In genomic region chr3:72265250-72265649, GRCh38 we compare ENCODE assay signal across 10 cellular contexts.
A peak's percentile ranks its signal among the peaks of the same experiment; 100 is the strongest.
DNase-seq lines count a peak whose midpoint lies in the region; TF ChIP-seq lines count a peak whose summit lies in the region.
"Had no signal": no experiment of that assay in that cellular context is flagged by ENCODE, and none has a peak within 500 bp of the region (broad histone marks: within the 10 kb centered on the region; RNA-seq: fewer than 3 reads in every experiment).

No MANE protein-coding gene starts in this region.

- no peaks in the 10 kb centered on the region for H3K36me3 Mint-ChIP-seq in osteocyte (ENCODE audit: unreplicated experiment)

- H3K9me3 Mint-ChIP-seq in osteocyte (ENCODE audit: unreplicated experiment), result no peaks in the 10 kb centered on the region

- H3K4me1 Mint-ChIP-seq in osteocyte (ENCODE audit: unreplicated experiment), result peaks cover 44% of the 10 kb centered on the region

- DNase-seq in DMS53 (lab: John Stamatoyannopoulos, UW), result peak; percentile 3
- no peak for DNase-seq in DMS53 treated with DMSO at 0.1 percent for 48 hours (lab: John Stamatoyannopoulos, UW; ENCODE audit: unreplicated experiment)
- no peak for DNase-seq in LNCaP clone FGC (ENCODE audit: low read depth)
- peak; percentile 58 for DNase-seq in choroid plexus epithelial cell (ENCODE audit: low read depth)
- no peak for DNase-seq in osteocyte (ENCODE audit: extremely low spot score, unreplicated experiment)
- no peak for DNase-seq in NCI-H2171 (lab: John Stamatoyannopoulos, UW)
- DNase-seq in NCI-H2029 (lab: John Stamatoyannopoulos, UW), result no peak
- no peak for DNase-seq in NCI-H446 (lab: John Stamatoyannopoulos, UW)
- DNase-seq: ovary; stimulated activated naive CD8-positive, alpha-beta T cell treated with anti-CD3 and anti-CD28 coated beads, Interleukin-15, Interleukin-2, amounts not matched to agents 100 U/mL and 50 U/mL, for 24 hours had no signal

- H3K27me3 Mint-ChIP-seq in osteocyte (ENCODE audit: unreplicated experiment), result peaks cover 6% of the 10 kb centered on the region

- TF ChIP-seq CTCF in LNCaP clone FGC (IDR thresholded peaks at IDR 0.05; ENCODE audit: control insufficient read depth, extremely low read depth, insufficient read depth) (0 out of 2 replicates have a peak, but pooled peaks have one; percentile 17), choroid plexus epithelial cell (conservative IDR thresholded peaks at IDR 0.05; ENCODE audit: low read depth, low read length) (peak; percentile 51), osteocyte (IDR thresholded peaks at IDR 0.05) (peak; percentile 35)

- H3K27ac Mint-ChIP-seq in osteocyte (ENCODE audit: unreplicated experiment), result no peak overlapping the region

- H3K4me3 Mint-ChIP-seq in osteocyte (ENCODE audit: unreplicated experiment), result no peak overlapping the region

- no peak overlapping the region for H3K4me3 ChIP-seq in LNCaP clone FGC (ENCODE audit: low read depth, low read length)
- H3K4me3 ChIP-seq in choroid plexus epithelial cell (ENCODE audit: low read depth, low read length), result no peak overlapping the region
- H3K4me3 ChIP-seq: ovary had no signal

Comparison
In these comparisons a context has a peak if more than half of its experiments do, and no peak if none do; other contexts are left out.
1. DNase-seq: peak in DMS53 (single experiment) and choroid plexus epithelial cell (single experiment); none in DMS53 treated with DMSO at 0.1 percent for 48 hours (single experiment), LNCaP clone FGC (single experiment), osteocyte (single experiment), NCI-H2171 (single experiment), NCI-H2029 (single experiment) and NCI-H446 (0 of 2).
2. Peak in every context shown above with its lines, with median percentiles within 50 percentile points of each other: CTCF ChIP-seq.